Comparison of ENCODE assay signal across 1 cellular context in the genomic region with DNA sequence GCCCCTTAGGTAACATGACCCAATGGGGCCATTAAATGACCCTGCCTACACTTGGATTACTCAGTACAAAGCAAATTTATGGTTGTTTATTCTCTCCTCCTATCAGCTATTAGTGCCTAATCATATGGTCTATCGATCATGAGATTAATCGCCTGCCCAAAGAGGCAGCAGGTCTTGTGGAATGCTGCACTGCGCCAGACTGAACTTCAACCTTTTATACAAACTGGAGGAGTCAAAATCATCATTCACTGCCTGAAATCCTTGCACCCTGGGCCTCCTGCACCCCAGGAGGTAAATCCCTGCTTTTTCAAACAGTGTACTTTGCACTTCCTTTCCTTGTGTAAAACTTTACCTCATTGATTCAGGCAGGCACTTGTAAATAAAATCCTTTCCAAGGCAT.
A peak's percentile ranks its signal among the peaks of the same experiment; 100 is the strongest.
TF ChIP-seq lines count a peak whose summit lies in the region.

No MANE protein-coding gene starts in this region.

TF ChIP-seq in HepG2, 621 proteins besides CTCF, POLR2A, EP300 and RAD21 (continued from another document):
- TF ChIP-seq, protein P1, sequence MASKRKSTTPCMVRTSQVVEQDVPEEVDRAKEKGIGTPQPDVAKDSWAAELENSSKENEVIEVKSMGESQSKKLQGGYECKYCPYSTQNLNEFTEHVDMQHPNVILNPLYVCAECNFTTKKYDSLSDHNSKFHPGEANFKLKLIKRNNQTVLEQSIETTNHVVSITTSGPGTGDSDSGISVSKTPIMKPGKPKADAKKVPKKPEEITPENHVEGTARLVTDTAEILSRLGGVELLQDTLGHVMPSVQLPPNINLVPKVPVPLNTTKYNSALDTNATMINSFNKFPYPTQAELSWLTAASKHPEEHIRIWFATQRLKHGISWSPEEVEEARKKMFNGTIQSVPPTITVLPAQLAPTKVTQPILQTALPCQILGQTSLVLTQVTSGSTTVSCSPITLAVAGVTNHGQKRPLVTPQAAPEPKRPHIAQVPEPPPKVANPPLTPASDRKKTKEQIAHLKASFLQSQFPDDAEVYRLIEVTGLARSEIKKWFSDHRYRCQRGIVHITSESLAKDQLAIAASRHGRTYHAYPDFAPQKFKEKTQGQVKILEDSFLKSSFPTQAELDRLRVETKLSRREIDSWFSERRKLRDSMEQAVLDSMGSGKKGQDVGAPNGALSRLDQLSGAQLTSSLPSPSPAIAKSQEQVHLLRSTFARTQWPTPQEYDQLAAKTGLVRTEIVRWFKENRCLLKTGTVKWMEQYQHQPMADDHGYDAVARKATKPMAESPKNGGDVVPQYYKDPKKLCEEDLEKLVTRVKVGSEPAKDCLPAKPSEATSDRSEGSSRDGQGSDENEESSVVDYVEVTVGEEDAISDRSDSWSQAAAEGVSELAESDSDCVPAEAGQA (IDR thresholded peaks at IDR 0.05; ENCODE audit: low read depth): no peak
- TF ChIP-seq, protein P1 (CRISPR knock-in tag; IDR thresholded peaks at IDR 0.05; ENCODE audit: borderline replicate concordance): no peak
- TF ChIP-seq PHF21A (CRISPR knock-in tag; IDR thresholded peaks at IDR 0.05) (peak; percentile 92), SMYD3 (CRISPR knock-in tag; IDR thresholded peaks at IDR 0.05) (no peak), RBM39 (IDR thresholded peaks at IDR 0.05; ENCODE audit: low read depth, low read length, poor library complexity, severe bottlenecking) (no peak), NFIC (IDR thresholded peaks at IDR 0.05; ENCODE audit: low read length) (peak; percentile 23; the same call in 1 of the 2 replicates), NFYB (CRISPR knock-in tag; IDR thresholded peaks at IDR 0.05) (peak; percentile 35; the same call in 1 of the 2 replicates), ZNF335 (CRISPR knock-in tag; IDR thresholded peaks at IDR 0.05) (0 out of 2 replicates have a peak, but pooled peaks have one; percentile 25), POLR2G (IDR thresholded peaks at IDR 0.05; ENCODE audit: low read depth, low read length) (no peak), ZNF235 (CRISPR knock-in tag; IDR thresholded peaks at IDR 0.05; ENCODE audit: borderline replicate concordance) (no peak), HNF4A (CRISPR knock-in tag; IDR thresholded peaks at IDR 0.05) (peak; percentile 83), SIN3B (IDR thresholded peaks at IDR 0.05; ENCODE audit: low read length) (no peak), ZNF709 (CRISPR knock-in tag; IDR thresholded peaks at IDR 0.05) (no peak), TAF15 (IDR thresholded peaks at IDR 0.05; ENCODE audit: low read depth, low read length, poor library complexity, severe bottlenecking) (no peak), ZNF329 (CRISPR knock-in tag; IDR thresholded peaks at IDR 0.05; ENCODE audit: low read depth) (no peak), NCOA2 (CRISPR knock-in tag; IDR thresholded peaks at IDR 0.05) (peak; percentile 16; the same call in 1 of the 2 replicates), ZNF383 (CRISPR knock-in tag; IDR thresholded peaks at IDR 0.05; ENCODE audit: borderline replicate concordance) (no peak), KMT2A (CRISPR knock-in tag; IDR thresholded peaks at IDR 0.05) (0 out of 2 replicates have a peak, but pooled peaks have one; percentile 32), NR1H2 (CRISPR knock-in tag; IDR thresholded peaks at IDR 0.05; ENCODE audit: borderline replicate concordance, low read depth) (no peak), NCOR1 (IDR thresholded peaks at IDR 0.05; ENCODE audit: borderline replicate concordance, low read length) (peak; percentile 38; the same call in 1 of the 2 replicates), HDAC2 (CRISPR knock-in tag; IDR thresholded peaks at IDR 0.05) (peak; percentile 47; the same call in 1 of the 2 replicates), HNF4G (IDR thresholded peaks at IDR 0.05; ENCODE audit: borderline replicate concordance, low read depth, low read length) (peak; percentile 57; the same call in 1 of the 2 replicates), HNF4G (CRISPR knock-in tag; IDR thresholded peaks at IDR 0.05; ENCODE audit: borderline replicate concordance, low read depth) (no peak), PBX2 (CRISPR knock-in tag; IDR thresholded peaks at IDR 0.05) (no peak), SOX13 (IDR thresholded peaks at IDR 0.05) (no peak), SOX13 (CRISPR knock-in tag; conservative IDR thresholded peaks at IDR 0.05 in 1 of 2, IDR thresholded peaks at IDR 0.05 in 1 of 2) (peak in 1 of 2 experiments; percentile 13; a peak in 1 of 4 replicates), ZNF432 (CRISPR knock-in tag; IDR thresholded peaks at IDR 0.05; ENCODE audit: borderline replicate concordance) (no peak), POGZ (CRISPR knock-in tag; IDR thresholded peaks at IDR 0.05) (no peak), ZFP36L1 (CRISPR knock-in tag; IDR thresholded peaks at IDR 0.05) (no peak), ZNF749 (CRISPR knock-in tag; IDR thresholded peaks at IDR 0.05; ENCODE audit: borderline replicate concordance) (no peak), ATF2 (CRISPR knock-in tag; IDR thresholded peaks at IDR 0.05) (0 out of 2 replicates have a peak, but pooled peaks have one; percentile 19), ZNF136 (CRISPR knock-in tag; IDR thresholded peaks at IDR 0.05; ENCODE audit: low read depth) (no peak), LCORL (IDR thresholded peaks at IDR 0.05) (no peak), LCORL (CRISPR knock-in tag; IDR thresholded peaks at IDR 0.05) (0 out of 2 replicates have a peak, but pooled peaks have one; percentile 19), ARID2 (CRISPR knock-in tag; IDR thresholded peaks at IDR 0.05; ENCODE audit: borderline replicate concordance) (no peak), GFI1 (CRISPR knock-in tag; IDR thresholded peaks at IDR 0.05; ENCODE audit: borderline replicate concordance) (peak; percentile 99), PCBP1 (IDR thresholded peaks at IDR 0.05; ENCODE audit: borderline replicate concordance, low read depth, low read length) (no peak), NR2F6 (IDR thresholded peaks at IDR 0.05) (peak; percentile 29; the same call in 1 of the 2 replicates), NR2F6 (CRISPR knock-in tag; IDR thresholded peaks at IDR 0.05) (peak; percentile 12; the same call in 1 of the 2 replicates), MAX (IDR thresholded peaks at IDR 0.05) (no peak), ZNF816 (CRISPR knock-in tag; IDR thresholded peaks at IDR 0.05; ENCODE audit: borderline replicate concordance) (no peak), HMG20A (CRISPR knock-in tag; IDR thresholded peaks at IDR 0.05; ENCODE audit: borderline replicate concordance) (peak; percentile 46; the same call in 1 of the 2 replicates), MED1 (CRISPR knock-in tag; IDR thresholded peaks at IDR 0.05) (0 out of 2 replicates have a peak, but pooled peaks have one; percentile 17), CREB1 (IDR thresholded peaks at IDR 0.05) (no peak), CREB1 (CRISPR knock-in tag; IDR thresholded peaks at IDR 0.05) (peak; percentile 16; the same call in 1 of the 2 replicates), HMG20B (CRISPR knock-in tag; conservative IDR thresholded peaks at IDR 0.05) (peak; percentile 96), MAFK (conservative IDR thresholded peaks at IDR 0.05 in 1 of 2, IDR thresholded peaks at IDR 0.05 in 1 of 2; ENCODE audit: low read length in 2 of 2) (no peak), TEAD2 (CRISPR knock-in tag; IDR thresholded peaks at IDR 0.05) (no peak)
- TF ChIP-seq, protein P2, sequence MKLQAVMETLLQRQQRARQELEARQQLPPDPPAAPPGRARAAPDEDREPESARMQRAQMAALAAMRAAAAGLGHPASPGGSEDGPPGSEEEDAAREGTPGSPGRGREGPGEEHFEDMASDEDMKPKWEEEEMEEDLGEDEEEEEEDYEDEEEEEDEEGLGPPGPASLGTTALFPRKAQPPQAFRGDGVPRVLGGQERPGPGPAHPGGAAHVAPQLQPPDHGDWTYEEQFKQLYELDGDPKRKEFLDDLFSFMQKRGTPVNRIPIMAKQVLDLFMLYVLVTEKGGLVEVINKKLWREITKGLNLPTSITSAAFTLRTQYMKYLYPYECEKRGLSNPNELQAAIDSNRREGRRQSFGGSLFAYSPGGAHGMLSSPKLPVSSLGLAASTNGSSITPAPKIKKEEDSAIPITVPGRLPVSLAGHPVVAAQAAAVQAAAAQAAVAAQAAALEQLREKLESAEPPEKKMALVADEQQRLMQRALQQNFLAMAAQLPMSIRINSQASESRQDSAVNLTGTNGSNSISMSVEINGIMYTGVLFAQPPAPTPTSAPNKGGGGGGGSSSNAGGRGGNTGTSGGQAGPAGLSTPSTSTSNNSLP (IDR thresholded peaks at IDR 0.05; ENCODE audit: low read depth, low read length): peak; percentile 57; the same call in 1 of the 2 replicates
- TF ChIP-seq, protein P3, sequence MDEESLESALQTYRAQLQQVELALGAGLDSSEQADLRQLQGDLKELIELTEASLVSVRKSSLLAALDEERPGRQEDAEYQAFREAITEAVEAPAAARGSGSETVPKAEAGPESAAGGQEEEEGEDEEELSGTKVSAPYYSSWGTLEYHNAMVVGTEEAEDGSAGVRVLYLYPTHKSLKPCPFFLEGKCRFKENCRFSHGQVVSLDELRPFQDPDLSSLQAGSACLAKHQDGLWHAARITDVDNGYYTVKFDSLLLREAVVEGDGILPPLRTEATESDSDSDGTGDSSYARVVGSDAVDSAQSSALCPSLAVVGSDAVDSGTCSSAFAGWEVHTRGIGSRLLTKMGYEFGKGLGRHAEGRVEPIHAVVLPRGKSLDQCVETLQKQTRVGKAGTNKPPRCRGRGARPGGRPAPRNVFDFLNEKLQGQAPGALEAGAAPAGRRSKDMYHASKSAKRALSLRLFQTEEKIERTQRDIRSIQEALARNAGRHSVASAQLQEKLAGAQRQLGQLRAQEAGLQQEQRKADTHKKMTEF (CRISPR knock-in tag; IDR thresholded peaks at IDR 0.05): 0 out of 2 replicates have a peak, but pooled peaks have one; percentile 22
